ENCODE assay signal across 9 cellular contexts in the genomic region with DNA sequence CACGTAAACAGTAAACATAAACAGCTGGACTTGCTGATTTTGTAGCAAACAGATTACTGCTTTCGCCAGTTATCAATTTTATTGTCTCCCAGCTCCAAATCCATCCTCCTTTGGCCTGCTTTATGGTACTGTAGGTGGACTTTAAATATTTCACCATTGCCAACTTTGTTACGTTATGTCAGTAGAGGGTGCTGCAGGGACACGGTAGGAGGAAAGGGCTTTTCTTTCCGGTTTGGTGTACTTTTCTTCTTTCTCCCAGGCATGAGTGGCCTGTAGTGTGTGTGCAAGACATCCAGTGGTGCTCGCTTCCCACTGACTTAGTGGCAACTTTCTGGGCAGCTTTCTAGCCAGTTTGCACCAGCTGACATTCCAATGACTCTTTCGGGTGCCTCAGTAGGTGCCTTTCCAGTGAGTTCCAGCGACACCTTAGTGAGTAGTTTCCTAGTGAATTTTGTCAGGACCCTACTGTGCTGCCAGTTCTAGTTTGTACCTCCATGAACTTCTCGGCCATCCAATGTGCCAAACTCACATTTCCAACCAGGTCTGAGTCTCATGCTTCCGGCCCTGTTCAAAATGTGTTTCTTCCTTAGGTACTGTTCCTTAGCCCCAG.
DNase-seq lines count a peak whose midpoint lies in the region; ATAC-seq, FAIRE-seq and TF ChIP-seq lines count a peak whose summit lies in the region.
"Had no signal": no experiment of that assay in that cellular context is flagged by ENCODE, and none has a peak within 500 bp of the region (broad histone marks: within the 10 kb centered on the region; RNA-seq: fewer than 3 reads in every experiment).

No MANE protein-coding gene starts in this region.

- intact Hi-C loops in posterior vena cava (cut with DNase I) = no loop called here

- ATAC-seq in GM19324 (IDR thresholded peaks at IDR 0.05; ENCODE audit: low FRiP score, unreplicated experiment) = peak; percentile 59
- no peak for ATAC-seq in activated naive CD4-positive, alpha-beta T cell treated with anti-CD3 and anti-CD28 coated beads, Interleukin-2, amount 50 U/mL, for 72 hours

- no peak overlapping the region for H3K27ac Mint-ChIP-seq in activated naive CD4-positive, alpha-beta T cell treated with anti-CD3 and anti-CD28 coated beads, Interleukin-2, amount 50 U/mL, for 72 hours

- H3K9me3 Mint-ChIP-seq in activated naive CD4-positive, alpha-beta T cell treated with anti-CD3 and anti-CD28 coated beads, Interleukin-2, amount 50 U/mL, for 72 hours = peaks cover 35 to 48% of the 10 kb centered on the region in 2 donors

- peak; percentile 51 for DNase-seq in COR-L47 (lab: John Stamatoyannopoulos, UW)
- peak; percentile 19 for DNase-seq in HTR-8/SVneo (ENCODE audit: insufficient read length, low spot score)
- peak; percentile 91 for DNase-seq in OCI-M1 (lab: John Stamatoyannopoulos, UW)
- DNase-seq in fibroblast of the aortic adventitia (ENCODE audit: low read depth) = peak; percentile 32
- DNase-seq in NCI-H2227 treated with DMSO at 0.1 percent for 48 hours (lab: John Stamatoyannopoulos, UW) = no peak
- DNase-seq in activated naive CD4-positive, alpha-beta T cell treated with anti-CD3 and anti-CD28 coated beads, Interleukin-2, amount 50 U/mL, for 72 hours (ENCODE audit: low spot score in 2 of 2) = no peak
- DNase-seq in posterior vena cava (ENCODE audit: low spot score) = no peak

- peak; percentile 39 for TF ChIP-seq CTCF in fibroblast of the aortic adventitia (IDR thresholded peaks at IDR 0.05; ENCODE audit: insufficient read depth, low read length)

- peaks cover 0 to 7% of the 10 kb centered on the region in 2 donors for H3K36me3 Mint-ChIP-seq in activated naive CD4-positive, alpha-beta T cell treated with anti-CD3 and anti-CD28 coated beads, Interleukin-2, amount 50 U/mL, for 72 hours

- FAIRE-seq in HTR-8/SVneo (lab: Jason Lieb, UNC) = no peak
- FAIRE-seq: islet of Langerhans had no signal

- H3K4me3 ChIP-seq in fibroblast of the aortic adventitia (ENCODE audit: low read depth, low read length) = no peak overlapping the region

Comparison
In these comparisons a context has a peak if more than half of its experiments do, and no peak if none do; other contexts are left out.
1. DNase-seq: peak in COR-L47 (single experiment), HTR-8/SVneo (single experiment), OCI-M1 (single experiment) and fibroblast of the aortic adventitia (single experiment); none in NCI-H2227 treated with DMSO at 0.1 percent for 48 hours (single experiment), activated naive CD4-positive, alpha-beta T cell treated with anti-CD3 and anti-CD28 coated beads, Interleukin-2, amount 50 U/mL, for 72 hours (0 of 2) and posterior vena cava (single experiment).